11 cellular contexts compared by ENCODE assay signal in genomic region chr10:97412891-97413304, GRCh38. TPM values are rescaled to one million over a fixed set of nuclear protein-coding genes. Genes with fewer than 3 reads are reported as not detected.
DNase-seq lines count a peak whose midpoint lies in the region; ATAC-seq, FAIRE-seq and TF ChIP-seq lines count a peak whose summit lies in the region.
"Had no signal": no experiment of that assay in that cellular context is flagged by ENCODE, and none has a peak within 500 bp of the region (broad histone marks: within the 10 kb centered on the region; RNA-seq: fewer than 3 reads in every experiment).

No MANE protein-coding gene starts in this region.

- no peaks in the 10 kb centered on the region for H3K27me3 Mint-ChIP-seq in Calu3 (ENCODE audit: unreplicated experiment)
- H3K27me3 Mint-ChIP-seq in activated naive CD4-positive, alpha-beta T cell treated with anti-CD3 and anti-CD28 coated beads, Interleukin-2, amount 10 ng/mL, durations not matched to agents 7 days and 5 days = no peaks in the 10 kb centered on the region
- no peaks in the 10 kb centered on the region for H3K27me3 Mint-ChIP-seq in natural killer cell treated with Interleukin-12 subunit alpha and Interleukin-12 subunit beta and Interleukin-15 and Interleukin-18, amount 100 ng/mL, for 72 hours

- no peak overlapping the region for H2BK15ac ChIP-seq in IMR-90 (ENCODE audit: low read depth, low read length)

- no peaks in the 10 kb centered on the region for H3K9me3 ChIP-seq in IMR-90 (ENCODE audit: control insufficient read depth, insufficient read depth, low read length)
- no peaks in the 10 kb centered on the region for H3K9me3 ChIP-seq in small intestine (ENCODE audit: control insufficient read depth, low read depth)
- H3K9me3 ChIP-seq in right atrium auricular region = no peaks in the 10 kb centered on the region
- H3K9me3 ChIP-seq: body of pancreas had no signal

- TF ChIP-seq RAD21 in IMR-90 (IDR thresholded peaks at IDR 0.05; ENCODE audit: low read length) = no peak

- ATAC-seq in IMR-90 (ENCODE audit: low read depth) (no peak), HG02763 (IDR thresholded peaks at IDR 0.05; ENCODE audit: unreplicated experiment) (no peak)
- peak in 1 of 2 donors; percentile 69 for ATAC-seq in natural killer cell treated with Interleukin-12 subunit alpha and Interleukin-12 subunit beta and Interleukin-15 and Interleukin-18, amount 100 ng/mL, for 72 hours
- ATAC-seq: body of pancreas had no signal

- H3K36me3 Mint-ChIP-seq in Calu3 (ENCODE audit: insufficient read depth, unreplicated experiment) = peaks cover 4% of the 10 kb centered on the region
- H3K36me3 Mint-ChIP-seq in activated naive CD4-positive, alpha-beta T cell treated with anti-CD3 and anti-CD28 coated beads, Interleukin-2, amount 10 ng/mL, durations not matched to agents 7 days and 5 days = no peaks in the 10 kb centered on the region
- H3K36me3 Mint-ChIP-seq in natural killer cell treated with Interleukin-12 subunit alpha and Interleukin-12 subunit beta and Interleukin-15 and Interleukin-18, amount 100 ng/mL, for 72 hours = no peaks in the 10 kb centered on the region

- no peak overlapping the region for H2BK20ac ChIP-seq in IMR-90 (ENCODE audit: low read depth, low read length)

- BruUV-seq in Calu3 (replicated peaks; lab: Mats Ljungman, UMichigan) = no TSS peak
- BruUV-seq in IMR-90 (replicated peaks; lab: Mats Ljungman, UMichigan) = no TSS peak

- no peak for FAIRE-seq in small intestine (lab: Jason Lieb, UNC)

- no peak overlapping the region for H3K56ac ChIP-seq in IMR-90 (ENCODE audit: extremely low read depth, insufficient read depth, low read length)

- no peaks in the 10 kb centered on the region for H3K9me3 Mint-ChIP-seq in Calu3 (ENCODE audit: low read depth, unreplicated experiment)
- no peaks in the 10 kb centered on the region for H3K9me3 Mint-ChIP-seq in activated naive CD4-positive, alpha-beta T cell treated with anti-CD3 and anti-CD28 coated beads, Interleukin-2, amount 10 ng/mL, durations not matched to agents 7 days and 5 days
- no peaks in the 10 kb centered on the region for H3K9me3 Mint-ChIP-seq in natural killer cell treated with Interleukin-12 subunit alpha and Interleukin-12 subunit beta and Interleukin-15 and Interleukin-18, amount 100 ng/mL, for 72 hours

- peak overlapping the region; percentile 63 for H2AFZ ChIP-seq in IMR-90 (replicated peaks; ENCODE audit: low read length, poor library complexity)

- 0 out of 2 replicates have a peak overlapping the region, but pooled peaks have one; percentile 24 for H2AK5ac ChIP-seq in IMR-90 (ENCODE audit: low read depth, low read length)

- no peak overlapping the region for H3K23ac ChIP-seq in IMR-90 (ENCODE audit: low read depth, low read length)

- H3K4me1 ChIP-seq in IMR-90 (ENCODE audit: control insufficient read depth, insufficient read depth, low read length) = no peaks in the 10 kb centered on the region
- no peaks in the 10 kb centered on the region for H3K4me1 ChIP-seq in small intestine (ENCODE audit: control insufficient read depth in 2 of 2, insufficient read depth in 1 of 2, low read depth in 1 of 2, low read length in 1 of 2)
- H3K4me1 ChIP-seq in right atrium auricular region = no peaks in the 10 kb centered on the region
- H3K4me1 ChIP-seq: body of pancreas had no signal

- TF ChIP-seq POLR2A in IMR-90 (IDR thresholded peaks at IDR 0.05; ENCODE audit: low read depth, low read length) = no peak

- H3K27me3 ChIP-seq in IMR-90 (ENCODE audit: control insufficient read depth, insufficient read depth, low read length) (no peaks in the 10 kb centered on the region), small intestine (ENCODE audit: control insufficient read depth in 2 of 2, insufficient read depth in 2 of 2, low read length in 2 of 2) (no peaks in the 10 kb centered on the region), right atrium auricular region (no peaks in the 10 kb centered on the region)
- H3K27me3 ChIP-seq: body of pancreas had no signal

- no peak overlapping the region for H3K27ac Mint-ChIP-seq in Calu3 (ENCODE audit: unreplicated experiment)
- peak overlapping the region; percentile 50 for H3K27ac Mint-ChIP-seq in activated naive CD4-positive, alpha-beta T cell treated with anti-CD3 and anti-CD28 coated beads, Interleukin-2, amount 10 ng/mL, durations not matched to agents 7 days and 5 days
- H3K27ac Mint-ChIP-seq in natural killer cell treated with Interleukin-12 subunit alpha and Interleukin-12 subunit beta and Interleukin-15 and Interleukin-18, amount 100 ng/mL, for 72 hours = peak overlapping the region; percentile 68 to 78

- no peak overlapping the region for H3K4me3 Mint-ChIP-seq in Calu3 (ENCODE audit: low read depth, unreplicated experiment)
- H3K4me3 Mint-ChIP-seq in activated naive CD4-positive, alpha-beta T cell treated with anti-CD3 and anti-CD28 coated beads, Interleukin-2, amount 10 ng/mL, durations not matched to agents 7 days and 5 days = no peak overlapping the region
- H3K4me3 Mint-ChIP-seq in natural killer cell treated with Interleukin-12 subunit alpha and Interleukin-12 subunit beta and Interleukin-15 and Interleukin-18, amount 100 ng/mL, for 72 hours = peak overlapping the region; percentile 70

- in situ Hi-C loops in IMR-90 (cut with MboI; ENCODE audit: low sequenced_read_pairs) = no loop called here

- H3K14ac ChIP-seq in IMR-90 (replicated peaks; ENCODE audit: low read depth, low read length) = no peak overlapping the region; the same call in 1 of the 2 replicates

- no peak overlapping the region for H4K5ac ChIP-seq in IMR-90 (ENCODE audit: low read depth, low read length)

- no peak overlapping the region for H3K4me2 ChIP-seq in IMR-90 (ENCODE audit: low read depth, low read length)

- dilution Hi-C loops in IMR-90 (cut with HindIII; ENCODE audit: low sequenced_read_pairs, unreplicated experiment) = no loop called here

- intact Hi-C loops in Calu3 (cut with micrococcal nuclease; ENCODE audit: unreplicated experiment) (no loop called here), IMR-90 (cut with micrococcal nuclease) (no loop called here)

- H3K27ac ChIP-seq in IMR-90 (ENCODE audit: insufficient read depth, low read length) = no peak overlapping the region
- no peak overlapping the region for H3K27ac ChIP-seq in small intestine (ENCODE audit: low read depth in 1 of 2, low read length in 1 of 2)
- H3K27ac ChIP-seq in right atrium auricular region = no peak overlapping the region
- H3K27ac ChIP-seq: body of pancreas had no signal

- no peak overlapping the region; the same call in 1 of the 2 replicates for H3K4ac ChIP-seq in IMR-90 (ENCODE audit: low read depth, low read length)

- POLR2A ChIA-PET in IMR-90 (lab: Charles Lee; ENCODE audit: unreplicated experiment) = no interaction called here

- H2AK9ac ChIP-seq in IMR-90 (replicated peaks; ENCODE audit: low read depth, low read length, poor library complexity) = peak overlapping the region; percentile 72

- no peak overlapping the region for H2BK120ac ChIP-seq in IMR-90 (ENCODE audit: low read depth, low read length)

- TF ChIP-seq CTCF in Calu3 (IDR thresholded peaks at IDR 0.05; ENCODE audit: unreplicated experiment) (no peak), IMR-90 (conservative IDR thresholded peaks at IDR 0.05; ENCODE audit: low read depth, low read length) (no peak), right atrium auricular region (IDR thresholded peaks at IDR 0.05) (no peak)

- CTCF ChIA-PET in Calu3 (lab: Charles Lee) (no interaction called here), IMR-90 (lab: Yijun Ruan, JAX) (no interaction called here)
- CTCF ChIA-PET in activated naive CD4-positive, alpha-beta T cell treated with anti-CD3 and anti-CD28 coated beads, Interleukin-2, amount 10 ng/mL, durations not matched to agents 7 days and 5 days (lab: Charles Lee) = interaction anchor here (1.2 to 2.6 kb wide), 3 partner anchors 11 to 141 kb away, joined by 4 to 22 read pairs (median 6); partner anchors contain the start of gene RRP12

- peaks cover 8% of the 10 kb centered on the region; the same call in 1 of the 2 replicates for H3K9me1 ChIP-seq in IMR-90 (ENCODE audit: insufficient read depth, low read length)

- H3K36me3 ChIP-seq in IMR-90 (ENCODE audit: control insufficient read depth, insufficient read depth, low read length) = no peaks in the 10 kb centered on the region
- H3K36me3 ChIP-seq in small intestine (ENCODE audit: control insufficient read depth in 2 of 2, insufficient read depth in 2 of 2, low read length in 2 of 2) = no peaks in the 10 kb centered on the region
- H3K36me3 ChIP-seq in right atrium auricular region = no peaks in the 10 kb centered on the region

- WGBS in IMR-90 (ENCODE audit: extremely low coverage in 2 of 2, insufficient read length in 1 of 2), 2 experiments = 92% methylated on average over 6 of the region's 10 CpGs; no CpG with 5 or more reads in 1 of the 2 experiments
- WGBS in small intestine, 3 donors = 71 to 78% (median 77%) methylated on average over 10 of the region's 10 CpGs

- H3K79me1 ChIP-seq in IMR-90 (ENCODE audit: low read depth in 1 of 2, low read length in 2 of 2) = peaks cover 0 to 8% of the 10 kb centered on the region in 2 experiments; a peak in 1 of 4 replicates

- H3K4me3 ChIP-seq in IMR-90 (ENCODE audit: insufficient read depth, low read depth, low read length) (no peak overlapping the region), small intestine (ENCODE audit: low read depth in 1 of 2, low read length in 2 of 2) (no peak overlapping the region), right atrium auricular region (no peak overlapping the region)
- H3K4me3 ChIP-seq: body of pancreas had no signal

- H4K20me1 ChIP-seq in IMR-90 (ENCODE audit: insufficient read depth, low read length) = no peaks in the 10 kb centered on the region

- H3K9ac ChIP-seq in IMR-90 (ENCODE audit: low read depth, low read length) = no peak overlapping the region

- no peak overlapping the region for H3K18ac ChIP-seq in IMR-90 (ENCODE audit: low read depth, low read length)

- peaks cover 8% of the 10 kb centered on the region for H3K4me1 Mint-ChIP-seq in Calu3 (ENCODE audit: low read depth, unreplicated experiment)
- peaks cover 49% of the 10 kb centered on the region for H3K4me1 Mint-ChIP-seq in activated naive CD4-positive, alpha-beta T cell treated with anti-CD3 and anti-CD28 coated beads, Interleukin-2, amount 10 ng/mL, durations not matched to agents 7 days and 5 days
- peaks cover 22 to 34% of the 10 kb centered on the region in 2 donors for H3K4me1 Mint-ChIP-seq in natural killer cell treated with Interleukin-12 subunit alpha and Interleukin-12 subunit beta and Interleukin-15 and Interleukin-18, amount 100 ng/mL, for 72 hours (ENCODE audit: low read depth in 2 of 2)

- H4K91ac ChIP-seq in IMR-90 (ENCODE audit: insufficient read depth, low read depth, low read length) = no peak overlapping the region

- peak overlapping the region; percentile 10 for H2BK5ac ChIP-seq in IMR-90 (ENCODE audit: low read depth, low read length, poor library complexity, severe bottlenecking)

- H4K8ac ChIP-seq in IMR-90 (ENCODE audit: low read depth in 2 of 2, low read length in 2 of 2) = no peak overlapping the region

- peak; percentile 7 for DNase-seq in Calu3
- no peak for DNase-seq in IMR-90
- DNase-seq in activated naive CD4-positive, alpha-beta T cell treated with anti-CD3 and anti-CD28 coated beads, Interleukin-2, amount 10 ng/mL, durations not matched to agents 7 days and 5 days = peak; percentile 48
- DNase-seq in natural killer cell treated with Interleukin-12 subunit alpha and Interleukin-12 subunit beta and Interleukin-15 and Interleukin-18, amount 100 ng/mL, for 72 hours (ENCODE audit: low spot score) = peak; percentile 37
- DNase-seq in small intestine = no peak
- no peak for DNase-seq in NCI-H82 treated with DMSO at 0.1 percent for 48 hours (lab: John Stamatoyannopoulos, UW; ENCODE audit: unreplicated experiment)
- no peak for DNase-seq in right atrium auricular region (ENCODE audit: low spot score)
- DNase-seq: body of pancreas, DND-41, NCI-H187 had no signal

RNA-seq across cellular contexts. Expression of gene RRP12, which starts 11.8 kb away (rescaled TPM):
- total RNA-seq in Calu3 (2022) = 52.6 and 54.6 TPM in 2 replicates
- total RNA-seq in IMR-90 (2012; rRNA removed) = 21.5 and 22.2 TPM in 2 replicates
- 22.4 and 23.3 TPM in 2 replicates for polyA plus RNA-seq in IMR-90 (2012; rRNA removed)
- 9.2 and 9.7 TPM in 2 replicates for polyA plus RNA-seq in IMR-90 (2012; cell fraction: cytosol; rRNA removed)
- polyA plus RNA-seq in IMR-90 (2012; cell fraction: nucleus; rRNA removed; ENCODE audit: low replicate concordance) = 40.2 and 48.2 TPM in 2 replicates
- total RNA-seq in natural killer cell treated with Interleukin-12 subunit alpha and Interleukin-12 subunit beta and Interleukin-15 and Interleukin-18, amount 100 ng/mL, for 72 hours = 100 to 1,000 TPM in 1 of 2 donors, 10 to 100 TPM in 1; 40.1 to 100 TPM
- polyA plus RNA-seq in small intestine = 10 to 100 TPM in 1 of 3 donors, 1 to 10 TPM in 2; 6.0 to 18.5 (median 6.5) TPM
- 10 to 100 TPM in 1 of 2 donors, 1 to 10 TPM in 1; 6.1 to 12.3 TPM for total RNA-seq in right atrium auricular region

RNA-seq across cellular contexts. Expression of gene PGAM1, which starts 13.1 kb away (rescaled TPM):
- total RNA-seq in Calu3 (2022) (148 and 157 TPM in 2 replicates), IMR-90 (2012; rRNA removed) (716 and 841 TPM in 2 replicates), right atrium auricular region (100 to 1,000 TPM; 326 to 434 TPM)
- polyA plus RNA-seq in IMR-90 (2012; rRNA removed) (617 and 686 TPM in 2 replicates), small intestine (100 to 1,000 TPM; 222 to 300 (median 249) TPM)
- polyA plus RNA-seq in IMR-90 (2012; cell fraction: cytosol; rRNA removed) = 590 and 752 TPM in 2 replicates
- 218 and 270 TPM in 2 replicates for polyA plus RNA-seq in IMR-90 (2012; cell fraction: nucleus; rRNA removed; ENCODE audit: low replicate concordance)
- 100 to 1,000 TPM; 546 to 554 TPM for total RNA-seq in natural killer cell treated with Interleukin-12 subunit alpha and Interleukin-12 subunit beta and Interleukin-15 and Interleukin-18, amount 100 ng/mL, for 72 hours

RNA-seq across cellular contexts. Expression of gene EXOSC1, which starts 32.9 kb away (rescaled TPM):
- total RNA-seq in Calu3 (2022) (28.6 and 29.5 TPM in 2 replicates), IMR-90 (2012; rRNA removed) (47.2 and 51.6 TPM in 2 replicates), right atrium auricular region (10 to 100 TPM; 16.0 to 17.5 TPM)
- polyA plus RNA-seq in IMR-90 (2012; rRNA removed) (48.8 and 49.7 TPM in 2 replicates), small intestine (10 to 100 TPM; 33.8 to 47.1 (median 35.4) TPM)
- 30.9 and 51.0 TPM in 2 replicates for polyA plus RNA-seq in IMR-90 (2012; cell fraction: cytosol; rRNA removed)
- polyA plus RNA-seq in IMR-90 (2012; cell fraction: nucleus; rRNA removed; ENCODE audit: low replicate concordance) = 14.5 and 25.7 TPM in 2 replicates
- total RNA-seq in natural killer cell treated with Interleukin-12 subunit alpha and Interleukin-12 subunit beta and Interleukin-15 and Interleukin-18, amount 100 ng/mL, for 72 hours = 10 to 100 TPM; 51.0 to 64.5 TPM

RNA-seq across cellular contexts. Expression of gene ZDHHC16, which starts 33.1 kb away (rescaled TPM):
- 25.7 and 27.7 TPM in 2 replicates for total RNA-seq in Calu3 (2022)
- 51.7 and 64.0 TPM in 2 replicates for total RNA-seq in IMR-90 (2012; rRNA removed)
- 54.7 and 57.9 TPM in 2 replicates for polyA plus RNA-seq in IMR-90 (2012; rRNA removed)
- 66.8 and 68.0 TPM in 2 replicates for polyA plus RNA-seq in IMR-90 (2012; cell fraction: cytosol; rRNA removed)
- polyA plus RNA-seq in IMR-90 (2012; cell fraction: nucleus; rRNA removed; ENCODE audit: low replicate concordance) = 71.0 and 71.9 TPM in 2 replicates
- 10 to 100 TPM; 43.6 to 61.2 TPM for total RNA-seq in natural killer cell treated with Interleukin-12 subunit alpha and Interleukin-12 subunit beta and Interleukin-15 and Interleukin-18, amount 100 ng/mL, for 72 hours
- polyA plus RNA-seq in small intestine = 10 to 100 TPM; 17.0 to 36.0 (median 25.9) TPM
- total RNA-seq in right atrium auricular region = 10 to 100 TPM; 28.2 to 39.0 TPM

Comparison
In these comparisons a context has a peak if more than half of its experiments do, and no peak if none do; other contexts are left out.
1. DNase-seq: peak in Calu3 (single experiment), activated naive CD4-positive, alpha-beta T cell treated with anti-CD3 and anti-CD28 coated beads, Interleukin-2, amount 10 ng/mL, durations not matched to agents 7 days and 5 days (single experiment) and natural killer cell treated with Interleukin-12 subunit alpha and Interleukin-12 subunit beta and Interleukin-15 and Interleukin-18, amount 100 ng/mL, for 72 hours (single experiment); none in IMR-90 (single experiment), small intestine (single experiment), NCI-H82 treated with DMSO at 0.1 percent for 48 hours (single experiment) and right atrium auricular region (single experiment).